8 cellular contexts compared by ENCODE assay signal in genomic region chr7:73842248-73842895, GRCh38. TPM values are rescaled to one million over a fixed set of nuclear protein-coding genes. Genes with fewer than 3 reads are reported as not detected.
A peak's percentile ranks its signal among the peaks of the same experiment; 100 is the strongest.
DNase-seq lines count a peak whose midpoint lies in the region; ATAC-seq and TF ChIP-seq lines count a peak whose summit lies in the region.

Gene METTL27 (minus strand): TSS chr7:73842516. CDS start chr7:73842140, 376 bp downstream.

- TF ChIP-seq POLR2A in GM19193 (IDR thresholded peaks at IDR 0.05; ENCODE audit: extremely low read depth, insufficient read depth, insufficient read length), result peak; percentile 69

- H3K4me3 ChIP-seq in choroid plexus epithelial cell (ENCODE audit: low read depth, low read length), result peak within 1 kb of the TSS; percentile 79

- H3K36me3 Mint-ChIP-seq in activated CD4-positive, alpha-beta T cell treated with anti-CD3 and anti-CD28 coated beads for 36 hours (ENCODE audit: low read depth), result no peaks in the 10 kb centered on the region

- intact Hi-C loops in activated CD4-positive, alpha-beta T cell treated with anti-CD3 and anti-CD28 coated beads for 36 hours (cut with DNase I, micrococcal nuclease), result loop anchor here in 1 of 2 experiments (1.0 to 5.0 kb wide), 4 partner anchors 104 to 320 kb away; partner anchors contain the start of genes ABHD11, BAZ1B, TBL2 and VPS37D

- POLR2A ChIA-PET in activated CD4-positive, alpha-beta T cell treated with anti-CD3 and anti-CD28 coated beads for 36 hours (lab: Charles Lee), result no interaction called here

- H3K4me1 Mint-ChIP-seq in activated CD4-positive, alpha-beta T cell treated with anti-CD3 and anti-CD28 coated beads for 36 hours, result peaks cover 7% of the 10 kb centered on the region

- DNase-seq in Ammon's horn (ENCODE audit: low spot score) (peak; percentile 95), NCI-H460 (ENCODE audit: extremely low read depth, low read depth) (peak; percentile 94), choroid plexus epithelial cell (ENCODE audit: low read depth) (peak; percentile 94), left kidney (ENCODE audit: low read depth, low spot score) (peak; percentile 99)
- DNase-seq in activated CD4-positive, alpha-beta T cell treated with anti-CD3 and anti-CD28 coated beads for 36 hours, result peak; percentile 96
- DNase-seq in stimulated activated CD4-positive, alpha-beta T cell treated with anti-CD3 and anti-CD28 coated beads, Interleukin-1b, Interleukin-23, amount 100 ng/mL, for 48 hours, result peak; percentile 92

- peak; percentile 97 for ATAC-seq in HG03432 (IDR thresholded peaks at IDR 0.05; ENCODE audit: unreplicated experiment)
- ATAC-seq in activated CD4-positive, alpha-beta T cell treated with anti-CD3 and anti-CD28 coated beads for 36 hours, result peak; percentile 100

- H3K27ac Mint-ChIP-seq in activated CD4-positive, alpha-beta T cell treated with anti-CD3 and anti-CD28 coated beads for 36 hours, result peak within 1 kb of the TSS; percentile 69

- no peak for TF ChIP-seq CTCF in choroid plexus epithelial cell (conservative IDR thresholded peaks at IDR 0.05; ENCODE audit: low read depth, low read length)

- H3K9me3 Mint-ChIP-seq in activated CD4-positive, alpha-beta T cell treated with anti-CD3 and anti-CD28 coated beads for 36 hours (ENCODE audit: low read depth), result no peaks in the 10 kb centered on the region

- CTCF ChIA-PET in activated CD4-positive, alpha-beta T cell treated with anti-CD3 and anti-CD28 coated beads for 36 hours (lab: Charles Lee), result interaction anchor here (0.6 to 3.3 kb wide), 5 partner anchors 8 to 177 kb away, joined by 3 to 27 read pairs (median 3); no protein-coding TSS in a partner anchor

- peak within 1 kb of the TSS; percentile 75 for H3K4me3 Mint-ChIP-seq in activated CD4-positive, alpha-beta T cell treated with anti-CD3 and anti-CD28 coated beads for 36 hours

- no peaks in the 10 kb centered on the region for H3K27me3 Mint-ChIP-seq in activated CD4-positive, alpha-beta T cell treated with anti-CD3 and anti-CD28 coated beads for 36 hours

RNA-seq across cellular contexts. Expression of gene METTL27, which starts in this region (rescaled TPM):
- 4.3 and 5.1 TPM in 2 replicates for total RNA-seq in NCI-H460 (2014; rRNA removed; shearing (Covaris generic))
- 11.7 and 38.5 TPM in 2 replicates for polyA plus RNA-seq in NCI-H460 (2014; cell fraction: nucleus; rRNA removed)
- 1 to 10 TPM; 2.1 to 2.2 TPM for total RNA-seq in activated CD4-positive, alpha-beta T cell treated with anti-CD3 and anti-CD28 coated beads for 36 hours

Comparison
In these comparisons a context has a peak if more than half of its experiments do, and no peak if none do; other contexts are left out.
1. Peak in every context shown above with its lines: DNase-seq, ATAC-seq and H3K4me3 ChIP-seq.